ENCODE assay signal across 9 cellular contexts in the genomic region with DNA sequence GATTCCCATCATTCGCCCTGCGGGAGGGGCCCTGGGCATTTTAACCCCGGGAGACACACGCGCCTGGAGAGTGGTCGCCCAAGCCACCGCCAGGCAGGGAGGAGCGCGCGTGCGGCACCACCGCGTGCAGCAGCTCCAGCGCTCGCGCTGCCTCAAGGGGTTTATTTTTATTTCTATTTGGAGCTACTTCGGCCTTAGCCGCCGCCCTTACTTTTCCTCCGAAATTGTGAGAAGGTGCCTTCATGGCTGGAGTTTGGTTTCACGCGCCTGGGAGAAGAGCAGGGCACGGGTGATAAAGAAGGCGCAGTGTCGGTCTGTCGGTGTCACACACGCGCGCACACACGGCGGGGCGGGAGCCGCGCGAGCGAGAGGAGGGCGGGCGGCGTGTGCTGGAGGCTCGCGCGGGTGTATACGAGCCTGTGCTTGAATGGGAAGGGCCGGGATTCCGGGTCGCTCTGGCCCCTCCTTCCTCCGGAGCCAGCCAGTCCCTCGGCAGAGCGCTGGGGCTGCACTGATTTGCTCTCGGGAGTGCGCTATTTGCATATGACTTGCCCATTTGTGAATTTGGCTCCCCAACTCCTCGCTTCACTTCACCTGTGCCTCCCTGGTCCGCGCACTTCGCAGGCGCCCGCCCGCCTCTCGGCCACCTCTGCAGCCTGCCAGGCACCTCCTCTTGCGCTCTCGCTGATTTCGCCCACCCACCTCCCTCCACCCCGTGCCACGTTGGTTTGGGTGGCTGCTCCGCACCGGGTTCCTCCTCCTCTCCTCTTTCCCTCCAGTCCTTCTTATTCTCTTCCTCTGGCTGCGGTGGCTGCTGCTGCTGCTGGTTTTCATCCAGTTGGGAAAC.
A peak's percentile ranks its signal among the peaks of the same experiment; 100 is the strongest.
DNase-seq lines count a peak whose midpoint lies in the region; ATAC-seq lines count a peak whose summit lies in the region.
"Had no signal": no experiment of that assay in that cellular context is flagged by ENCODE, and none has a peak within 500 bp of the region (broad histone marks: within the 10 kb centered on the region; RNA-seq: fewer than 3 reads in every experiment).

No MANE protein-coding gene starts in this region.

- H3K4me1 ChIP-seq in mucosa of rectum (ENCODE audit: control insufficient read depth in 2 of 2, insufficient read depth in 2 of 2, low read length in 2 of 2), result peaks cover 7 to 9% of the 10 kb centered on the region in 2 donors
- peaks cover 2% of the 10 kb centered on the region in 2 donors for H3K4me1 ChIP-seq in aorta (ENCODE audit: control insufficient read depth in 1 of 2, insufficient read depth in 2 of 2, low read length in 2 of 2)

- H3K9ac ChIP-seq in mucosa of rectum (ENCODE audit: low read depth in 1 of 2, low read length in 2 of 2), result peak overlapping the region in 1 of 2 donors; percentile 30

- peaks cover 10 to 23% of the 10 kb centered on the region in 2 donors for H3K27me3 ChIP-seq in mucosa of rectum (ENCODE audit: control insufficient read depth in 2 of 2, insufficient read depth in 2 of 2, low read length in 2 of 2)
- no peaks in the 10 kb centered on the region for H3K27me3 ChIP-seq in aorta (ENCODE audit: control insufficient read depth in 1 of 2, insufficient read depth in 2 of 2, low read length in 1 of 2)

- DNase-seq in DMS79 (lab: John Stamatoyannopoulos, UW), result peak; percentile 92
- DNase-seq in HuH-7.5 (ENCODE audit: low spot score), result peak; percentile 19
- DNase-seq in SK-N-DZ (ENCODE audit: low spot score), result peak; percentile 84
- peak; percentile 1 for DNase-seq in fibroblast of peridontal ligament (ENCODE audit: extremely low read depth)
- peak; percentile 85 to 89 for DNase-seq in aorta
- no peak for DNase-seq in OCI-M1 (lab: John Stamatoyannopoulos, UW)
- DNase-seq in KG1 (lab: John Stamatoyannopoulos, UW), result no peak

- H3K27ac ChIP-seq in mucosa of rectum (ENCODE audit: low read depth in 2 of 2, low read length in 2 of 2), result peak overlapping the region in 1 of 2 donors; percentile 33
- no peak overlapping the region for H3K27ac ChIP-seq in aorta (ENCODE audit: low read depth in 1 of 2, low read length in 2 of 2)
- H3K27ac ChIP-seq: HL-60 had no signal

- peak; percentile 93 for ATAC-seq in aorta (ENCODE audit: low FRiP score)

- 0 to 1% methylated on average over 66 to 67 of the region's 67 CpGs for WGBS in aorta, 2 donors

- H3K9me3 ChIP-seq in mucosa of rectum (ENCODE audit: control insufficient read depth in 2 of 2, low read length in 2 of 2), result no peaks in the 10 kb centered on the region
- H3K9me3 ChIP-seq in aorta (ENCODE audit: control insufficient read depth, low read length), result no peaks in the 10 kb centered on the region

- H3K36me3 ChIP-seq in mucosa of rectum (ENCODE audit: control insufficient read depth in 2 of 2, insufficient read depth in 2 of 2, low read length in 2 of 2) (no peaks in the 10 kb centered on the region), aorta (ENCODE audit: control insufficient read depth in 1 of 2, insufficient read depth in 2 of 2, low read length in 1 of 2) (no peaks in the 10 kb centered on the region)

- intact Hi-C loops in aorta (cut with DNase I), result loop anchor here (5.0 to 10.0 kb wide), 2 partner anchors 167 to 314 kb away; no protein-coding TSS in a partner anchor

- H3K4me3 ChIP-seq in mucosa of rectum (ENCODE audit: low read length in 2 of 2), result peak overlapping the region; percentile 67 to 69
- peak overlapping the region; percentile 32 to 62 for H3K4me3 ChIP-seq in aorta (ENCODE audit: low read length in 2 of 2)

Comparison
In these comparisons a context has a peak if more than half of its experiments do, and no peak if none do; other contexts are left out.
1. DNase-seq: peak in DMS79 (single experiment), HuH-7.5 (single experiment), SK-N-DZ (single experiment), fibroblast of peridontal ligament (single experiment) and aorta (2 of 2); none in OCI-M1 (single experiment) and KG1 (single experiment).